22 cellular contexts compared by ENCODE assay signal in genomic region chr2:71607490-71607889, GRCh38.
DNase-seq lines count a peak whose midpoint lies in the region; ATAC-seq and TF ChIP-seq lines count a peak whose summit lies in the region.
"Had no signal": no experiment of that assay in that cellular context is flagged by ENCODE, and none has a peak within 500 bp of the region (broad histone marks: within the 10 kb centered on the region; RNA-seq: fewer than 3 reads in every experiment).

No MANE protein-coding gene starts in this region.

- H3K9me3 Mint-ChIP-seq in natural killer cell treated with Interleukin-12 subunit alpha and Interleukin-12 subunit beta and Interleukin-15 and Interleukin-18, amount 100 ng/mL, for 72 hours: no peaks in the 10 kb centered on the region
- H3K9me3 Mint-ChIP-seq in natural killer cell (no peaks in the 10 kb centered on the region), endodermal cell (no peaks in the 10 kb centered on the region)
- H3K9me3 Mint-ChIP-seq: central memory CD8-positive, alpha-beta T cell; GM23338; nephron; stimulated activated memory B cell treated with anti-CD40 and anti-IgM and Interleukin-4, amounts not matched to agents 10 μg/mL and 1 μg/mL and 100 μg/mL, for 72 hours had no signal

- no peak overlapping the region for H3K9ac ChIP-seq in endodermal cell (ENCODE audit: extremely low read depth, low read length, poor library complexity, severe bottlenecking)

- H3K36me3 ChIP-seq in endodermal cell (ENCODE audit: control insufficient read depth, insufficient read depth, low read length) (no peaks in the 10 kb centered on the region), aorta (ENCODE audit: control insufficient read depth in 1 of 2, insufficient read depth in 2 of 2, low read length in 1 of 2) (no peaks in the 10 kb centered on the region)
- H3K36me3 ChIP-seq: prostate gland had no signal

- H3K27me3 Mint-ChIP-seq in natural killer cell treated with Interleukin-12 subunit alpha and Interleukin-12 subunit beta and Interleukin-15 and Interleukin-18, amount 100 ng/mL, for 72 hours: peaks cover 9 to 11% of the 10 kb centered on the region in 2 donors
- peaks cover 0 to 3% of the 10 kb centered on the region in 2 donors for H3K27me3 Mint-ChIP-seq in natural killer cell (ENCODE audit: low read depth in 2 of 2)
- no peaks in the 10 kb centered on the region for H3K27me3 Mint-ChIP-seq in endodermal cell (ENCODE audit: insufficient read depth)

- H3K4me1 ChIP-seq in endodermal cell (ENCODE audit: control insufficient read depth, insufficient read depth, low read length) (peaks cover 3% of the 10 kb centered on the region), aorta (ENCODE audit: control insufficient read depth in 1 of 2, insufficient read depth in 2 of 2, low read length in 2 of 2) (no peaks in the 10 kb centered on the region)
- H3K4me1 ChIP-seq: prostate gland had no signal

- no peak overlapping the region for H3K4me3 Mint-ChIP-seq in natural killer cell treated with Interleukin-12 subunit alpha and Interleukin-12 subunit beta and Interleukin-15 and Interleukin-18, amount 100 ng/mL, for 72 hours
- no peak overlapping the region for H3K4me3 Mint-ChIP-seq in natural killer cell
- H3K4me3 Mint-ChIP-seq in endodermal cell: no peak overlapping the region
- H3K4me3 Mint-ChIP-seq: central memory CD8-positive, alpha-beta T cell; GM23338; nephron; stimulated activated memory B cell treated with anti-CD40 and anti-IgM and Interleukin-4, amounts not matched to agents 10 μg/mL and 1 μg/mL and 100 μg/mL, for 72 hours had no signal

- no peak overlapping the region for H3K27ac Mint-ChIP-seq in natural killer cell treated with Interleukin-12 subunit alpha and Interleukin-12 subunit beta and Interleukin-15 and Interleukin-18, amount 100 ng/mL, for 72 hours
- H3K27ac Mint-ChIP-seq in natural killer cell (no peak overlapping the region), endodermal cell (no peak overlapping the region)
- H3K27ac Mint-ChIP-seq: GM23338; nephron; stimulated activated memory B cell treated with anti-CD40 and anti-IgM and Interleukin-4, amounts not matched to agents 10 μg/mL and 1 μg/mL and 100 μg/mL, for 72 hours had no signal

- peaks cover 22 to 30% of the 10 kb centered on the region in 2 donors for H3K4me1 Mint-ChIP-seq in natural killer cell treated with Interleukin-12 subunit alpha and Interleukin-12 subunit beta and Interleukin-15 and Interleukin-18, amount 100 ng/mL, for 72 hours (ENCODE audit: low read depth in 2 of 2)
- peaks cover 21 to 33% of the 10 kb centered on the region in 2 donors for H3K4me1 Mint-ChIP-seq in natural killer cell
- peaks cover 16% of the 10 kb centered on the region for H3K4me1 Mint-ChIP-seq in endodermal cell

- WGBS in endodermal cell (ENCODE audit: insufficient coverage in 1 of 2, insufficient read length in 1 of 2), 2 experiments: 93 to 98% methylated on average over 6 of the region's 6 CpGs
- 88 to 92% methylated on average over 6 of the region's 6 CpGs for WGBS in aorta, 2 donors

- DNase-seq in natural killer cell treated with Interleukin-12 subunit alpha and Interleukin-12 subunit beta and Interleukin-15 and Interleukin-18, amount 100 ng/mL, for 72 hours (ENCODE audit: low spot score): peak; percentile 53
- DNase-seq in natural killer cell (no peak), endodermal cell (peak; percentile 20), omental fat pad (ENCODE audit: low spot score) (peak; percentile 7), aorta (peak; percentile 17 to 44), NCI-H1436 (lab: John Stamatoyannopoulos, UW) (no peak), Kasumi-1 (lab: John Stamatoyannopoulos, UW) (no peak), NCI-H128 (lab: John Stamatoyannopoulos, UW; ENCODE audit: unreplicated experiment) (no peak)
- DNase-seq: activated CD4-positive, alpha-beta T cell treated with anti-CD3 and anti-CD28 coated beads, Interleukin-2, amount 50 U/mL, for 48 hours; activated CD4-positive, CD25-positive, alpha-beta regulatory T cell; activated naive CD4-positive, alpha-beta T cell; effector CD4-positive, alpha-beta T cell; kidney glomerular epithelial cell; NCI-H1436 treated with DMSO at 0.1 percent for 48 hours; NCI-H524 had no signal

- H3K9me3 ChIP-seq in endodermal cell (ENCODE audit: control insufficient read depth, low read length): no peaks in the 10 kb centered on the region
- H3K9me3 ChIP-seq in aorta (ENCODE audit: control insufficient read depth, low read length): no peaks in the 10 kb centered on the region
- H3K9me3 ChIP-seq: prostate gland had no signal

- H3K27ac ChIP-seq in endodermal cell (ENCODE audit: low read depth, low read length): no peak overlapping the region
- H3K27ac ChIP-seq in aorta (ENCODE audit: low read depth in 1 of 2, low read length in 2 of 2): no peak overlapping the region
- H3K27ac ChIP-seq: prostate gland, SK-N-MC had no signal

- TF ChIP-seq CTCF in natural killer cell (IDR thresholded peaks at IDR 0.05) (no peak), endodermal cell (conservative IDR thresholded peaks at IDR 0.05) (no peak), omental fat pad (IDR thresholded peaks at IDR 0.05) (no peak)

- no peaks in the 10 kb centered on the region for H3K27me3 ChIP-seq in endodermal cell (ENCODE audit: control insufficient read depth, insufficient read depth, low read length, poor library complexity, severe bottlenecking)
- no peaks in the 10 kb centered on the region for H3K27me3 ChIP-seq in aorta (ENCODE audit: control insufficient read depth in 1 of 2, insufficient read depth in 2 of 2, low read length in 1 of 2)

- ATAC-seq in natural killer cell treated with Interleukin-12 subunit alpha and Interleukin-12 subunit beta and Interleukin-15 and Interleukin-18, amount 100 ng/mL, for 72 hours: no peak
- no peak for ATAC-seq in natural killer cell
- no peak for ATAC-seq in omental fat pad (ENCODE audit: low FRiP score)
- no peak for ATAC-seq in aorta (ENCODE audit: low FRiP score)
- ATAC-seq: GM23338; stimulated activated memory B cell treated with anti-CD40 and anti-IgM and Interleukin-4, amounts not matched to agents 10 μg/mL and 1 μg/mL and 100 μg/mL, for 72 hours had no signal

- no peaks in the 10 kb centered on the region for H3K36me3 Mint-ChIP-seq in natural killer cell treated with Interleukin-12 subunit alpha and Interleukin-12 subunit beta and Interleukin-15 and Interleukin-18, amount 100 ng/mL, for 72 hours
- no peaks in the 10 kb centered on the region for H3K36me3 Mint-ChIP-seq in natural killer cell
- no peaks in the 10 kb centered on the region for H3K36me3 Mint-ChIP-seq in endodermal cell (ENCODE audit: low read depth)
- H3K36me3 Mint-ChIP-seq: stimulated activated memory B cell treated with anti-CD40 and anti-IgM and Interleukin-4, amounts not matched to agents 10 μg/mL and 1 μg/mL and 100 μg/mL, for 72 hours had no signal

- intact Hi-C loops in natural killer cell (cut with micrococcal nuclease) (no loop called here), aorta (cut with DNase I) (no loop called here)

- no peak overlapping the region for H3K4me3 ChIP-seq in endodermal cell (ENCODE audit: low read length)
- H3K4me3 ChIP-seq in aorta (ENCODE audit: low read length in 2 of 2): no peak overlapping the region
- H3K4me3 ChIP-seq: GM23338, prostate gland, SK-N-MC, skin epidermis had no signal

Comparison
In these comparisons a context has a peak if more than half of its experiments do, and no peak if none do; other contexts are left out.
1. DNase-seq: peak in natural killer cell treated with Interleukin-12 subunit alpha and Interleukin-12 subunit beta and Interleukin-15 and Interleukin-18, amount 100 ng/mL, for 72 hours (single experiment), endodermal cell (single experiment), omental fat pad (single experiment) and aorta (2 of 2); none in natural killer cell (single experiment), NCI-H1436 (single experiment), Kasumi-1 (0 of 2) and NCI-H128 (single experiment).